ENCODE assay signal across 1 cellular context in genomic region chr9:127941062-127941925, GRCh38.
TF ChIP-seq lines count a peak whose summit lies in the region.

No MANE protein-coding gene starts in this region.

TF ChIP-seq in WTC11, 78 proteins besides CTCF, POLR2A, EP300 and RAD21 (continued from another document):
- TF ChIP-seq TCF7 (CRISPR knock-in tag; IDR thresholded peaks at IDR 0.05; ENCODE audit: low read depth) (no peak), SOX15 (CRISPR knock-in tag; IDR thresholded peaks at IDR 0.05) (no peak), AFF4 (CRISPR knock-in tag; IDR thresholded peaks at IDR 0.05; ENCODE audit: borderline replicate concordance) (no peak), CBFB (CRISPR knock-in tag; IDR thresholded peaks at IDR 0.05; ENCODE audit: low read depth) (no peak), CREB1 (CRISPR knock-in tag; IDR thresholded peaks at IDR 0.05) (no peak)
TF ChIP-seq in WTC11: peak in this region for 0.
